In genomic region chr2:196201229-196201998, GRCh38 we compare ENCODE assay signal across 14 cellular contexts. TPM values are rescaled to one million over a fixed set of nuclear protein-coding genes. Genes with fewer than 3 reads are reported as not detected.
DNase-seq lines count a peak whose midpoint lies in the region; ATAC-seq, FAIRE-seq and TF ChIP-seq lines count a peak whose summit lies in the region.
"Had no signal": no experiment of that assay in that cellular context is flagged by ENCODE, and none has a peak within 500 bp of the region (broad histone marks: within the 10 kb centered on the region; RNA-seq: fewer than 3 reads in every experiment).

No MANE protein-coding gene starts in this region.

- TF ChIP-seq RAD21 in HepG2 (CRISPR knock-in tag; IDR thresholded peaks at IDR 0.05): no peak

- BruUV-seq in HepG2 (replicated peaks; lab: Mats Ljungman, UMichigan): no TSS peak

- H2AFZ ChIP-seq in HepG2 (ENCODE audit: low read length): no peak overlapping the region

- peaks cover 7% of the 10 kb centered on the region for H3K9me3 Mint-ChIP-seq in activated CD8-positive, alpha-beta T cell treated with anti-CD3 and anti-CD28 coated beads, Interleukin-2, amount 10 ng/mL, durations not matched to agents 7 days and 5 days (ENCODE audit: insufficient read depth)

- no peak for TF ChIP-seq EP300 in transverse colon (IDR thresholded peaks at IDR 0.05; ENCODE audit: low read depth)
- TF ChIP-seq EP300 in HepG2 (IDR thresholded peaks at IDR 0.05; ENCODE audit: low read depth in 2 of 2, low read length in 2 of 2): no peak
- no peak for TF ChIP-seq EP300 in HepG2 (CRISPR knock-in tag; IDR thresholded peaks at IDR 0.05; ENCODE audit: borderline replicate concordance)

- no peaks in the 10 kb centered on the region for H3K9me3 ChIP-seq in transverse colon
- H3K9me3 ChIP-seq in HepG2 (ENCODE audit: low read length): no peaks in the 10 kb centered on the region

- TF ChIP-seq POLR2A in transverse colon (IDR thresholded peaks at IDR 0.05) (no peak), HepG2 (IDR thresholded peaks at IDR 0.05; ENCODE audit: insufficient read depth in 1 of 2, low read depth in 2 of 2, low read length in 2 of 2) (no peak)

- no peaks in the 10 kb centered on the region for H3K27me3 ChIP-seq in transverse colon
- no peaks in the 10 kb centered on the region for H3K27me3 ChIP-seq in HepG2 (ENCODE audit: control insufficient read depth in 1 of 2, insufficient read depth in 2 of 2, low read length in 2 of 2)
- H3K27me3 ChIP-seq: brain microvascular endothelial cell had no signal

- FAIRE-seq in HepG2 (lab: Jason Lieb, UNC): no peak

- CTCF ChIA-PET in activated CD8-positive, alpha-beta T cell treated with anti-CD3 and anti-CD28 coated beads, Interleukin-2, amount 10 ng/mL, durations not matched to agents 7 days and 5 days (lab: Charles Lee): interaction anchor here (0.7 to 3.0 kb wide), 11 partner anchors 10 to 40 kb away, joined by 3 to 9 read pairs (median 5); no protein-coding TSS in a partner anchor
- CTCF ChIA-PET in HepG2 (lab: Yijun Ruan, JAX; ENCODE audit: low intra/inter-chr PET ratio, low total read pairs): no interaction called here

- H3K4me2 ChIP-seq in HepG2 (ENCODE audit: low read depth, low read length): no peak overlapping the region

- H3K27ac ChIP-seq in transverse colon (peak overlapping the region in 3 of 4 donors; percentile 15 to 41 (median 16)), HepG2 (ENCODE audit: extremely low read length, insufficient read depth, low read length) (no peak overlapping the region)
- H3K27ac ChIP-seq: brain microvascular endothelial cell had no signal

- H3K4me3 ChIP-seq in transverse colon: no peak overlapping the region
- H3K4me3 ChIP-seq in HepG2 (replicated peaks in 1 of 3; ENCODE audit: insufficient read depth in 1 of 3, low read depth in 2 of 3, low read length in 3 of 3): no peak overlapping the region

- no peak for DNase-seq in Right ventricle myocardium superior
- DNase-seq in cardiac septum (ENCODE audit: low spot score): no peak
- no peak for DNase-seq in activated CD8-positive, alpha-beta T cell treated with anti-CD3 and anti-CD28 coated beads, Interleukin-2, amount 10 ng/mL, durations not matched to agents 7 days and 5 days
- peak; percentile 18 for DNase-seq in glomerular endothelial cell (ENCODE audit: extremely low read depth, low read depth, low spot score)
- no peak for DNase-seq in transverse colon
- no peak for DNase-seq in HepG2 (ENCODE audit: low spot score)
- DNase-seq: brain microvascular endothelial cell; DMS79; HCEC 1CT; mesendoderm; stimulated activated CD4-positive, alpha-beta T cell treated with anti-CD3 and anti-CD28 coated beads, Interleukin-2, amount 100 ng/mL, for 24 hours; T-helper 9 cell had no signal

- 70 to 71% methylated on average over 5 of the region's 5 CpGs for WGBS in transverse colon (ENCODE audit: low coverage in 1 of 2), 2 donors
- WGBS in HepG2 (ENCODE audit: low lambda C conversion rate): 40% methylated on average over 5 of the region's 5 CpGs

- peak overlapping the region; percentile 60 for H3K4me3 Mint-ChIP-seq in activated CD8-positive, alpha-beta T cell treated with anti-CD3 and anti-CD28 coated beads, Interleukin-2, amount 10 ng/mL, durations not matched to agents 7 days and 5 days

- TF ChIP-seq CTCF in transverse colon (IDR thresholded peaks at IDR 0.05) (no peak), HepG2 (CRISPR knock-in tag; IDR thresholded peaks at IDR 0.05) (no peak)

- H3K4me1 ChIP-seq in transverse colon: no peaks in the 10 kb centered on the region
- H3K4me1 ChIP-seq in HepG2 (ENCODE audit: insufficient read depth, low read length): no peaks in the 10 kb centered on the region

- intact Hi-C loops in Right ventricle myocardium superior (cut with DNase I) (no loop called here), cardiac septum (cut with DNase I) (no loop called here), transverse colon (cut with DNase I; ENCODE audit: low total_unique reads) (no loop called here), HepG2 (cut with micrococcal nuclease; ENCODE audit: unreplicated experiment) (no loop called here)

- peak overlapping the region; percentile 86 for H3K27ac Mint-ChIP-seq in activated CD8-positive, alpha-beta T cell treated with anti-CD3 and anti-CD28 coated beads, Interleukin-2, amount 10 ng/mL, durations not matched to agents 7 days and 5 days

- H3K79me2 ChIP-seq in HepG2 (ENCODE audit: insufficient read depth, low read length): no peaks in the 10 kb centered on the region

- H3K36me3 ChIP-seq in transverse colon (no peaks in the 10 kb centered on the region), HepG2 (replicated peaks in 1 of 2; ENCODE audit: control insufficient read depth in 1 of 2, insufficient read depth in 2 of 2, low read length in 2 of 2) (no peaks in the 10 kb centered on the region)
- H3K36me3 ChIP-seq: brain microvascular endothelial cell had no signal

- no peak overlapping the region for H3K9ac ChIP-seq in HepG2 (ENCODE audit: insufficient read depth, low read depth, low read length)

- POLR2A ChIA-PET in activated CD8-positive, alpha-beta T cell treated with anti-CD3 and anti-CD28 coated beads, Interleukin-2, amount 10 ng/mL, durations not matched to agents 7 days and 5 days (lab: Charles Lee): interaction anchor here (0.6 to 4.1 kb wide), 14 partner anchors 8 to 75 kb away, joined by 3 to 21 read pairs (median 4); no protein-coding TSS in a partner anchor
- POLR2A ChIA-PET in HepG2 (lab: Yijun Ruan, JAX): no interaction called here

- H3K27me3 Mint-ChIP-seq in activated CD8-positive, alpha-beta T cell treated with anti-CD3 and anti-CD28 coated beads, Interleukin-2, amount 10 ng/mL, durations not matched to agents 7 days and 5 days (ENCODE audit: low read depth): no peaks in the 10 kb centered on the region

- H3K36me3 Mint-ChIP-seq in activated CD8-positive, alpha-beta T cell treated with anti-CD3 and anti-CD28 coated beads, Interleukin-2, amount 10 ng/mL, durations not matched to agents 7 days and 5 days (ENCODE audit: low read depth): peaks cover 19% of the 10 kb centered on the region

- no peaks in the 10 kb centered on the region for H4K20me1 ChIP-seq in HepG2 (ENCODE audit: insufficient read depth, low read length)

- in situ Hi-C loops in transverse colon (cut with MboI; ENCODE audit: low pct_ligation_motif_present in 1 of 4, low pct_unique_long_range_greater_than_20kb in 1 of 4, low sequenced_read_pairs in 3 of 4) (no loop called here), HepG2 (cut with HindIII; ENCODE audit: extremely low pct_ligation_motif_present, low pct_unique_long_range_greater_than_20kb) (no loop called here)

- peaks cover 46% of the 10 kb centered on the region for H3K4me1 Mint-ChIP-seq in activated CD8-positive, alpha-beta T cell treated with anti-CD3 and anti-CD28 coated beads, Interleukin-2, amount 10 ng/mL, durations not matched to agents 7 days and 5 days (ENCODE audit: low read depth)

- peak; percentile 60 for ATAC-seq in Right ventricle myocardium superior (ENCODE audit: poor library complexity)
- ATAC-seq in activated CD8-positive, alpha-beta T cell treated with anti-CD3 and anti-CD28 coated beads, Interleukin-2, amount 10 ng/mL, durations not matched to agents 7 days and 5 days: peak; percentile 14
- no peak for ATAC-seq in HepG2
- no peak for ATAC-seq in HG03196 (IDR thresholded peaks at IDR 0.05; ENCODE audit: unreplicated experiment)
- no peak for ATAC-seq in HG03354 (IDR thresholded peaks at IDR 0.05; ENCODE audit: poor library complexity, severe bottlenecking, unreplicated experiment)

TF ChIP-seq in HepG2, 621 proteins besides CTCF, POLR2A, EP300 and RAD21:
- no peak for TF ChIP-seq ARNT (IDR thresholded peaks at IDR 0.05)
- TF ChIP-seq JARID2 (CRISPR knock-in tag; IDR thresholded peaks at IDR 0.05; ENCODE audit: insufficient replicate concordance): no peak

RNA-seq across cellular contexts. Expression of gene STK17B, which starts 30.0 kb away (rescaled TPM):
- total RNA-seq in Right ventricle myocardium superior (6.1 TPM), cardiac septum (4.0 TPM), glomerular endothelial cell (4.1 and 9.2 TPM in 2 replicates), transverse colon (10 to 100 TPM; 16.7 to 80.3 (median 67.3) TPM), HepG2 (2016; rRNA removed; fragmentation: Illumina TruSeq; extraction: Trizol) (4.5 and 7.7 TPM in 2 replicates)
- 100 to 1,000 TPM; 453 to 469 TPM for total RNA-seq in activated CD8-positive, alpha-beta T cell treated with anti-CD3 and anti-CD28 coated beads, Interleukin-2, amount 10 ng/mL, durations not matched to agents 7 days and 5 days
- total RNA-seq in HepG2 (2016; cell fraction: cytosol; rRNA removed; fragmentation: Illumina TruSeq; extraction: Trizol; ENCODE audit: low read depth): 0.79 and 0.81 TPM in 2 replicates
- total RNA-seq in HepG2 (2016; cell fraction: insoluble cytoplasmic fraction; rRNA removed; fragmentation: Illumina TruSeq; extraction: Trizol): 5.5 and 7.2 TPM in 2 replicates
- 1.8 and 2.5 TPM in 2 replicates for total RNA-seq in HepG2 (2016; cell fraction: membrane; rRNA removed; fragmentation: Illumina TruSeq; extraction: Trizol)
- 2.8 and 6.3 TPM in 2 replicates for total RNA-seq in HepG2 (2016; cell fraction: nucleus; rRNA removed; fragmentation: Illumina TruSeq; extraction: Trizol)
- polyA plus RNA-seq in HepG2 (2011; rRNA removed): 0.81 and 1.6 TPM in 2 replicates
- 0.40 and 0.53 TPM in 2 replicates for polyA plus RNA-seq in HepG2 (2011; cell fraction: cytosol; rRNA removed)
- polyA plus RNA-seq in HepG2 (2011; cell fraction: nucleus; rRNA removed): 0.35 and 0.72 TPM in 2 replicates
- polyA plus RNA-seq in HepG2 (2012): 0.59 and 1.3 TPM in 2 replicates
- 0.07 and 0.19 TPM in 2 replicates for polyA plus RNA-seq in HepG2 (2016; cell fraction: cytosol; fragmentation: Illumina TruSeq; extraction: Trizol; ENCODE audit: low read depth)
- polyA plus RNA-seq in HepG2 (2016; cell fraction: insoluble cytoplasmic fraction; fragmentation: Illumina TruSeq; extraction: Trizol; ENCODE audit: low read depth): 3.2 and 3.6 TPM in 2 replicates
- 0.57 and 0.81 TPM in 2 replicates for polyA plus RNA-seq in HepG2 (2016; cell fraction: membrane; fragmentation: Illumina TruSeq; extraction: Trizol; ENCODE audit: low read depth)
- 2.1 TPM in 2 replicates for polyA plus RNA-seq in HepG2 (2016; cell fraction: nucleus; fragmentation: Illumina TruSeq; extraction: Trizol; ENCODE audit: insufficient read depth, low read depth)
- polyA minus RNA-seq in HepG2 (2011; rRNA and poly(A)+ RNA removed; ENCODE audit: low replicate concordance): 0.32 and 2.3 TPM in 2 replicates
- polyA minus RNA-seq in HepG2 (2011; cell fraction: cytosol; rRNA and poly(A)+ RNA removed): 1.6 and 1.8 TPM in 2 replicates
- polyA minus RNA-seq in HepG2 (2011; cell fraction: nucleus; rRNA and poly(A)+ RNA removed): 4.1 and 6.6 TPM in 2 replicates

Comparison
In these comparisons a context has a peak if more than half of its experiments do, and no peak if none do; other contexts are left out.
1. ATAC-seq: peak in Right ventricle myocardium superior (single experiment) and activated CD8-positive, alpha-beta T cell treated with anti-CD3 and anti-CD28 coated beads, Interleukin-2, amount 10 ng/mL, durations not matched to agents 7 days and 5 days (single experiment); none in HepG2 (single experiment), HG03196 (single experiment) and HG03354 (single experiment).
2. RNA of gene STK17B, which starts 30.0 kb away (total RNA-seq): 453 to 469 TPM in activated CD8-positive, alpha-beta T cell treated with anti-CD3 and anti-CD28 coated beads, Interleukin-2, amount 10 ng/mL, durations not matched to agents 7 days and 5 days; 16.7 to 80.3 TPM in transverse colon, 4.1 to 9.2 TPM in glomerular endothelial cell, 6.1 TPM in Right ventricle myocardium superior (single experiment), 0.79 to 7.7 TPM in HepG2 and 4.0 TPM in cardiac septum (single experiment); every median in the first group is over 4 times any median in the second.